Comparison of ENCODE assay signal across 24 cellular contexts in genomic region chr1:162179121-162179520, GRCh38.
"Had no signal": no experiment of that assay in that cellular context is flagged by ENCODE, and none has a peak within 500 bp of the region (broad histone marks: within the 10 kb centered on the region; RNA-seq: fewer than 3 reads in every experiment).

No MANE protein-coding gene starts in this region.

- H3K9me3 ChIP-seq: esophagus squamous epithelium, heart right ventricle, tibial artery had no signal

- H3K27ac ChIP-seq: brain microvascular endothelial cell, esophagus squamous epithelium, heart right ventricle, tibial artery had no signal

- H3K27ac Mint-ChIP-seq: activated B cell treated with CpG ODN at 0.5 μM for 24 hours; activated CD8-positive, alpha-beta T cell treated with anti-CD3 and anti-CD28 coated beads for 36 hours; activated naive CD4-positive, alpha-beta T cell treated with anti-CD3 and anti-CD28 coated beads, Interleukin-2, amount 10 ng/mL, durations not matched to agents 7 days and 5 days; activated naive CD8-positive, alpha-beta T cell treated with anti-CD3 and anti-CD28 coated beads, Interleukin-2, amount 50 U/mL, for 24 hours; naive thymus-derived CD4-positive, alpha-beta T cell had no signal

- H3K27me3 Mint-ChIP-seq: activated naive CD8-positive, alpha-beta T cell treated with anti-CD3 and anti-CD28 coated beads, Interleukin-2, amount 50 U/mL, for 24 hours had no signal

- H3K4me1 ChIP-seq: tibial artery had no signal

- ATAC-seq: activated CD8-positive, alpha-beta T cell treated with anti-CD3 and anti-CD28 coated beads for 36 hours; activated naive CD8-positive, alpha-beta T cell treated with anti-CD3 and anti-CD28 coated beads, Interleukin-2, amount 50 U/mL, for 24 hours; naive thymus-derived CD4-positive, alpha-beta T cell had no signal

- H3K36me3 ChIP-seq: brain microvascular endothelial cell, esophagus squamous epithelium, heart right ventricle, tibial artery had no signal

- H3K4me3 ChIP-seq: esophagus squamous epithelium, heart right ventricle, tibial artery had no signal

- DNase-seq: activated B cell treated with CpG ODN at 0.5 μM for 24 hours; activated CD4-positive, alpha-beta T cell treated with anti-CD3 and anti-CD28 coated beads for 4 hours; activated CD8-positive, alpha-beta T cell treated with anti-CD3 and anti-CD28 coated beads for 36 hours; activated effector memory CD4-positive, alpha-beta T cell treated with Interleukin-2 at 50 U/mL for 16 hours; activated naive CD4-positive, alpha-beta T cell treated with anti-CD3 and anti-CD28 coated beads, Interleukin-2, amount 10 ng/mL, durations not matched to agents 7 days and 5 days; activated naive CD8-positive, alpha-beta T cell treated with anti-CD3 and anti-CD28 coated beads, Interleukin-2, amount 50 U/mL, for 24 hours; activated T-cell treated with anti-CD3 and anti-CD28 coated beads, Interleukin-2, amount 50 U/mL, for 48 hours; anterior cingulate cortex; brain microvascular endothelial cell; effector CD4-positive, alpha-beta T cell; esophagus squamous epithelium; heart right ventricle; mesenchymal stem cell; naive thymus-derived CD4-positive, alpha-beta T cell; posterior cingulate gyrus; retina; stimulated activated CD4-positive, alpha-beta T cell treated with anti-CD3 and anti-CD28 coated beads, Interleukin-12 subunit alpha, Interleukin-12 subunit beta, amount 100 ng/mL, for 4 hours; stimulated activated CD4-positive, alpha-beta T cell treated with anti-CD3 and anti-CD28 coated beads, Interleukin-2, amount 100 ng/mL, for 24 hours; stimulated activated naive CD4-positive, alpha-beta T cell treated with Interleukin-2 at 50 U/mL for 16 hours; substantia nigra; SW 1271; tibial artery had no signal

- H3K4me1 Mint-ChIP-seq: activated B cell treated with CpG ODN at 0.5 μM for 24 hours; activated naive CD4-positive, alpha-beta T cell treated with anti-CD3 and anti-CD28 coated beads, Interleukin-2, amount 10 ng/mL, durations not matched to agents 7 days and 5 days; activated naive CD8-positive, alpha-beta T cell treated with anti-CD3 and anti-CD28 coated beads, Interleukin-2, amount 50 U/mL, for 24 hours; central memory CD8-positive, alpha-beta T cell; naive thymus-derived CD4-positive, alpha-beta T cell had no signal

- H3K4me3 Mint-ChIP-seq: activated B cell treated with CpG ODN at 0.5 μM for 24 hours; activated CD8-positive, alpha-beta T cell treated with anti-CD3 and anti-CD28 coated beads for 36 hours; activated naive CD4-positive, alpha-beta T cell treated with anti-CD3 and anti-CD28 coated beads, Interleukin-2, amount 10 ng/mL, durations not matched to agents 7 days and 5 days; activated naive CD8-positive, alpha-beta T cell treated with anti-CD3 and anti-CD28 coated beads, Interleukin-2, amount 50 U/mL, for 24 hours; central memory CD8-positive, alpha-beta T cell; naive thymus-derived CD4-positive, alpha-beta T cell had no signal

- H3K36me3 Mint-ChIP-seq: activated naive CD4-positive, alpha-beta T cell treated with anti-CD3 and anti-CD28 coated beads, Interleukin-2, amount 10 ng/mL, durations not matched to agents 7 days and 5 days; naive thymus-derived CD4-positive, alpha-beta T cell had no signal

- H3K27me3 ChIP-seq: brain microvascular endothelial cell, esophagus squamous epithelium, heart right ventricle, tibial artery had no signal

- H3K9me3 Mint-ChIP-seq: activated B cell treated with CpG ODN at 0.5 μM for 24 hours; activated CD8-positive, alpha-beta T cell treated with anti-CD3 and anti-CD28 coated beads for 36 hours; activated naive CD4-positive, alpha-beta T cell treated with anti-CD3 and anti-CD28 coated beads, Interleukin-2, amount 10 ng/mL, durations not matched to agents 7 days and 5 days; activated naive CD8-positive, alpha-beta T cell treated with anti-CD3 and anti-CD28 coated beads, Interleukin-2, amount 50 U/mL, for 24 hours; central memory CD8-positive, alpha-beta T cell; naive thymus-derived CD4-positive, alpha-beta T cell had no signal

- FAIRE-seq: TTC549 had no signal
